In the genomic region with DNA sequence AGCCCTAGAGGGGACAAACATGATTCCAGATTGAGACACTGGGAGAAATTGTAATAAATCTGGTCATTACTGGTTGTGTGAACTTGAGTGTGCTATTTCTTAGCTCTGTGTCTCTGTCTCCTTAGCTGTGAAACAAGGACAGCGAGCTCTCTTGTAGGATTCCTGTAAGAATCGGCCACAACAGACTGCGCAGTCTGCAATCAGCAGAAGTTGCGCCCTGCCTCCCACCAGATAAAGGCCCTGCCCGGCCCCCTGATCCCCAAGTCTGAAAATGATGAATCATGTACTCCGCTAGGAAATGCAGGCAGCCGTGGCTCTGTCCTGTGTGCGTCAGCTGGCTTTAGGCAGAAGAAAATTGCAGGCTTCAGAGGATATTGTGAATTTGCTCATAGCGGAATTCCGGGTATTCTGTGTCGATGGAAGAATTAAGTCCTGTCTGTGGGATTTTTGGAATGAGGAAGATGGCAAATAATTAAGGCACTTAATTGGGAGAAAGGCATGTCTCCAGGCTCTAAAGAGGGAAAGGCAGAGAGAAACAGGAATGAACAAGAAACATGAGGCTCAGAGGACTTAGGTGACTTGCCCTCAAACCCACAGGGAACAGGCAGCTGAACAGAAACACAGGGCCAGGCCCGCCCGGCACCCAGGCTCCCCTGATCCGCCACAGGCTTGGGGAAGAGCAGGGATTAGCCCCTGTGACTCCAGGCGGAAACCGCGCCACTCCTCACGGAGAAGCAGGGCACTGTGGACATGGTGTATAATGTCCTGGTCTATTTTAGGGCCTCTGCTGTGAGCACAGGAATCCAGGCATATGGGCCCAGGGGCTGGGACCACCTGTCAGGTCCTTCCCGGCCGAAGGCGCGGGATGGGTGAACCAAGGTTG, we compare ENCODE assay signal across 1 cellular context.
TF ChIP-seq lines count a peak whose summit lies in the region.

No MANE protein-coding gene starts in this region.

TF ChIP-seq in K562, 482 proteins besides CTCF, POLR2A, EP300 and RAD21 (continued from another document and continues in another):
- TF ChIP-seq, protein P1, sequence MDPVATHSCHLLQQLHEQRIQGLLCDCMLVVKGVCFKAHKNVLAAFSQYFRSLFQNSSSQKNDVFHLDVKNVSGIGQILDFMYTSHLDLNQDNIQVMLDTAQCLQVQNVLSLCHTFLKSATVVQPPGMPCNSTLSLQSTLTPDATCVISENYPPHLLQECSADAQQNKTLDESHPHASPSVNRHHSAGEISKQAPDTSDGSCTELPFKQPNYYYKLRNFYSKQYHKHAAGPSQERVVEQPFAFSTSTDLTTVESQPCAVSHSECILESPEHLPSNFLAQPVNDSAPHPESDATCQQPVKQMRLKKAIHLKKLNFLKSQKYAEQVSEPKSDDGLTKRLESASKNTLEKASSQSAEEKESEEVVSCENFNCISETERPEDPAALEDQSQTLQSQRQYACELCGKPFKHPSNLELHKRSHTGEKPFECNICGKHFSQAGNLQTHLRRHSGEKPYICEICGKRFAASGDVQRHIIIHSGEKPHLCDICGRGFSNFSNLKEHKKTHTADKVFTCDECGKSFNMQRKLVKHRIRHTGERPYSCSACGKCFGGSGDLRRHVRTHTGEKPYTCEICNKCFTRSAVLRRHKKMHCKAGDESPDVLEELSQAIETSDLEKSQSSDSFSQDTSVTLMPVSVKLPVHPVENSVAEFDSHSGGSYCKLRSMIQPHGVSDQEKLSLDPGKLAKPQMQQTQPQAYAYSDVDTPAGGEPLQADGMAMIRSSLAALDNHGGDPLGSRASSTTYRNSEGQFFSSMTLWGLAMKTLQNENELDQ (CRISPR knock-in tag; IDR thresholded peaks at IDR 0.05; ENCODE audit: borderline replicate concordance): no peak
- no peak for TF ChIP-seq ZNF146 (CRISPR knock-in tag; IDR thresholded peaks at IDR 0.05; ENCODE audit: unreplicated experiment)
- TF ChIP-seq, protein P2, sequence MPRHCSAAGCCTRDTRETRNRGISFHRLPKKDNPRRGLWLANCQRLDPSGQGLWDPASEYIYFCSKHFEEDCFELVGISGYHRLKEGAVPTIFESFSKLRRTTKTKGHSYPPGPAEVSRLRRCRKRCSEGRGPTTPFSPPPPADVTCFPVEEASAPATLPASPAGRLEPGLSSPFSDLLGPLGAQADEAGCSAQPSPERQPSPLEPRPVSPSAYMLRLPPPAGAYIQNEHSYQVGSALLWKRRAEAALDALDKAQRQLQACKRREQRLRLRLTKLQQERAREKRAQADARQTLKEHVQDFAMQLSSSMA (CRISPR knock-in tag; IDR thresholded peaks at IDR 0.05): no peak
- no peak for TF ChIP-seq ZNF507 (tag; conservative IDR thresholded peaks at IDR 0.05)
- TF ChIP-seq TBP (optimal IDR thresholded peaks at IDR 0.05; ENCODE audit: low read depth, low read length): peak; percentile 37
- TF ChIP-seq, protein P3, sequence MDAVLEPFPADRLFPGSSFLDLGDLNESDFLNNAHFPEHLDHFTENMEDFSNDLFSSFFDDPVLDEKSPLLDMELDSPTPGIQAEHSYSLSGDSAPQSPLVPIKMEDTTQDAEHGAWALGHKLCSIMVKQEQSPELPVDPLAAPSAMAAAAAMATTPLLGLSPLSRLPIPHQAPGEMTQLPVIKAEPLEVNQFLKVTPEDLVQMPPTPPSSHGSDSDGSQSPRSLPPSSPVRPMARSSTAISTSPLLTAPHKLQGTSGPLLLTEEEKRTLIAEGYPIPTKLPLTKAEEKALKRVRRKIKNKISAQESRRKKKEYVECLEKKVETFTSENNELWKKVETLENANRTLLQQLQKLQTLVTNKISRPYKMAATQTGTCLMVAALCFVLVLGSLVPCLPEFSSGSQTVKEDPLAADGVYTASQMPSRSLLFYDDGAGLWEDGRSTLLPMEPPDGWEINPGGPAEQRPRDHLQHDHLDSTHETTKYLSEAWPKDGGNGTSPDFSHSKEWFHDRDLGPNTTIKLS (IDR thresholded peaks at IDR 0.05; ENCODE audit: borderline replicate concordance, low read depth): no peak
- TF ChIP-seq, protein P4, sequence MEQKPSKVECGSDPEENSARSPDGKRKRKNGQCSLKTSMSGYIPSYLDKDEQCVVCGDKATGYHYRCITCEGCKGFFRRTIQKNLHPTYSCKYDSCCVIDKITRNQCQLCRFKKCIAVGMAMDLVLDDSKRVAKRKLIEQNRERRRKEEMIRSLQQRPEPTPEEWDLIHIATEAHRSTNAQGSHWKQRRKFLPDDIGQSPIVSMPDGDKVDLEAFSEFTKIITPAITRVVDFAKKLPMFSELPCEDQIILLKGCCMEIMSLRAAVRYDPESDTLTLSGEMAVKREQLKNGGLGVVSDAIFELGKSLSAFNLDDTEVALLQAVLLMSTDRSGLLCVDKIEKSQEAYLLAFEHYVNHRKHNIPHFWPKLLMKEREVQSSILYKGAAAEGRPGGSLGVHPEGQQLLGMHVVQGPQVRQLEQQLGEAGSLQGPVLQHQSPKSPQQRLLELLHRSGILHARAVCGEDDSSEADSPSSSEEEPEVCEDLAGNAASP (IDR thresholded peaks at IDR 0.05): no peak
- TF ChIP-seq TEAD2 (tag; IDR thresholded peaks at IDR 0.05): no peak
- TF ChIP-seq STAT5A (IDR thresholded peaks at IDR 0.05; ENCODE audit: borderline replicate concordance, low read length): peak; percentile 41; the same call in 1 of the 2 replicates
- no peak for TF ChIP-seq YBX1 (IDR thresholded peaks at IDR 0.05)
- no peak for TF ChIP-seq ZNF124 (CRISPR knock-in tag; IDR thresholded peaks at IDR 0.05)
- TF ChIP-seq NEUROD1 (IDR thresholded peaks at IDR 0.05; ENCODE audit: borderline replicate concordance, low read depth, low read length, partially characterized antibody): peak; percentile 46
- TF ChIP-seq, protein P5, sequence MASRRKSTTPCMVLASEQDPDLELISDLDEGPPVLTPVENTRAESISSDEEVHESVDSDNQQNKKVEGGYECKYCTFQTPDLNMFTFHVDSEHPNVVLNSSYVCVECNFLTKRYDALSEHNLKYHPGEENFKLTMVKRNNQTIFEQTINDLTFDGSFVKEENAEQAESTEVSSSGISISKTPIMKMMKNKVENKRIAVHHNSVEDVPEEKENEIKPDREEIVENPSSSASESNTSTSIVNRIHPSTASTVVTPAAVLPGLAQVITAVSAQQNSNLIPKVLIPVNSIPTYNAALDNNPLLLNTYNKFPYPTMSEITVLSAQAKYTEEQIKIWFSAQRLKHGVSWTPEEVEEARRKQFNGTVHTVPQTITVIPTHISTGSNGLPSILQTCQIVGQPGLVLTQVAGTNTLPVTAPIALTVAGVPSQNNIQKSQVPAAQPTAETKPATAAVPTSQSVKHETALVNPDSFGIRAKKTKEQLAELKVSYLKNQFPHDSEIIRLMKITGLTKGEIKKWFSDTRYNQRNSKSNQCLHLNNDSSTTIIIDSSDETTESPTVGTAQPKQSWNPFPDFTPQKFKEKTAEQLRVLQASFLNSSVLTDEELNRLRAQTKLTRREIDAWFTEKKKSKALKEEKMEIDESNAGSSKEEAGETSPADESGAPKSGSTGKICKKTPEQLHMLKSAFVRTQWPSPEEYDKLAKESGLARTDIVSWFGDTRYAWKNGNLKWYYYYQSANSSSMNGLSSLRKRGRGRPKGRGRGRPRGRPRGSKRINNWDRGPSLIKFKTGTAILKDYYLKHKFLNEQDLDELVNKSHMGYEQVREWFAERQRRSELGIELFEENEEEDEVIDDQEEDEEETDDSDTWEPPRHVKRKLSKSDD (conservative IDR thresholded peaks at IDR 0.05; ENCODE audit: low read length): no peak
- TF ChIP-seq, protein P6, sequence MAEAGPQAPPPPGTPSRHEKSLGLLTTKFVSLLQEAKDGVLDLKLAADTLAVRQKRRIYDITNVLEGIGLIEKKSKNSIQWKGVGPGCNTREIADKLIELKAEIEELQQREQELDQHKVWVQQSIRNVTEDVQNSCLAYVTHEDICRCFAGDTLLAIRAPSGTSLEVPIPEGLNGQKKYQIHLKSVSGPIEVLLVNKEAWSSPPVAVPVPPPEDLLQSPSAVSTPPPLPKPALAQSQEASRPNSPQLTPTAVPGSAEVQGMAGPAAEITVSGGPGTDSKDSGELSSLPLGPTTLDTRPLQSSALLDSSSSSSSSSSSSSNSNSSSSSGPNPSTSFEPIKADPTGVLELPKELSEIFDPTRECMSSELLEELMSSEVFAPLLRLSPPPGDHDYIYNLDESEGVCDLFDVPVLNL (CRISPR knock-in tag; IDR thresholded peaks at IDR 0.05; ENCODE audit: low read depth): no peak
- peak; percentile 85 for TF ChIP-seq LEF1 (IDR thresholded peaks at IDR 0.05)
- no peak for TF ChIP-seq HNRNPH1 (optimal IDR thresholded peaks at IDR 0.05; ENCODE audit: low read depth, low read length)
- no peak for TF ChIP-seq CBX8 (IDR thresholded peaks at IDR 0.05; ENCODE audit: borderline replicate concordance, extremely low read depth, low read depth, low read length, poor library complexity, severe bottlenecking)
- no peak for TF ChIP-seq MTF1 (CRISPR knock-in tag; IDR thresholded peaks at IDR 0.05; ENCODE audit: borderline replicate concordance)
- TF ChIP-seq BACH1 (tag; IDR thresholded peaks at IDR 0.05): peak; percentile 76; the same call in 1 of the 2 replicates
- peak; percentile 26; the same call in 1 of the 2 replicates for TF ChIP-seq GATAD2B (IDR thresholded peaks at IDR 0.05; ENCODE audit: borderline replicate concordance)
- no peak for TF ChIP-seq ZKSCAN8 (CRISPR knock-in tag; IDR thresholded peaks at IDR 0.05)
- TF ChIP-seq, protein P7, sequence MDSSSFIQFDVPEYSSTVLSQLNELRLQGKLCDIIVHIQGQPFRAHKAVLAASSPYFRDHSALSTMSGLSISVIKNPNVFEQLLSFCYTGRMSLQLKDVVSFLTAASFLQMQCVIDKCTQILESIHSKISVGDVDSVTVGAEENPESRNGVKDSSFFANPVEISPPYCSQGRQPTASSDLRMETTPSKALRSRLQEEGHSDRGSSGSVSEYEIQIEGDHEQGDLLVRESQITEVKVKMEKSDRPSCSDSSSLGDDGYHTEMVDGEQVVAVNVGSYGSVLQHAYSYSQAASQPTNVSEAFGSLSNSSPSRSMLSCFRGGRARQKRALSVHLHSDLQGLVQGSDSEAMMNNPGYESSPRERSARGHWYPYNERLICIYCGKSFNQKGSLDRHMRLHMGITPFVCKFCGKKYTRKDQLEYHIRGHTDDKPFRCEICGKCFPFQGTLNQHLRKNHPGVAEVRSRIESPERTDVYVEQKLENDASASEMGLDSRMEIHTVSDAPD (CRISPR knock-in tag; IDR thresholded peaks at IDR 0.05): no peak
- TF ChIP-seq ZNF175 (CRISPR knock-in tag; IDR thresholded peaks at IDR 0.05; ENCODE audit: low read depth): peak; percentile 62; the same call in 1 of the 2 replicates
- no peak for TF ChIP-seq MECOM (CRISPR knock-in tag; IDR thresholded peaks at IDR 0.05)
- peak; percentile 89 for TF ChIP-seq MAFG (tag; conservative IDR thresholded peaks at IDR 0.05)
- TF ChIP-seq, protein P8, sequence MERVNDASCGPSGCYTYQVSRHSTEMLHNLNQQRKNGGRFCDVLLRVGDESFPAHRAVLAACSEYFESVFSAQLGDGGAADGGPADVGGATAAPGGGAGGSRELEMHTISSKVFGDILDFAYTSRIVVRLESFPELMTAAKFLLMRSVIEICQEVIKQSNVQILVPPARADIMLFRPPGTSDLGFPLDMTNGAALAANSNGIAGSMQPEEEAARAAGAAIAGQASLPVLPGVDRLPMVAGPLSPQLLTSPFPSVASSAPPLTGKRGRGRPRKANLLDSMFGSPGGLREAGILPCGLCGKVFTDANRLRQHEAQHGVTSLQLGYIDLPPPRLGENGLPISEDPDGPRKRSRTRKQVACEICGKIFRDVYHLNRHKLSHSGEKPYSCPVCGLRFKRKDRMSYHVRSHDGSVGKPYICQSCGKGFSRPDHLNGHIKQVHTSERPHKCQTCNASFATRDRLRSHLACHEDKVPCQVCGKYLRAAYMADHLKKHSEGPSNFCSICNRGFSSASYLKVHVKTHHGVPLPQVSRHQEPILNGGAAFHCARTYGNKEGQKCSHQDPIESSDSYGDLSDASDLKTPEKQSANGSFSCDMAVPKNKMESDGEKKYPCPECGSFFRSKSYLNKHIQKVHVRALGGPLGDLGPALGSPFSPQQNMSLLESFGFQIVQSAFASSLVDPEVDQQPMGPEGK (CRISPR knock-in tag; IDR thresholded peaks at IDR 0.05; ENCODE audit: borderline replicate concordance): no peak
- no peak for TF ChIP-seq U2AF2 (optimal IDR thresholded peaks at IDR 0.05; ENCODE audit: low read depth, low read length)
- no peak for TF ChIP-seq ZNF77 (CRISPR knock-in tag; IDR thresholded peaks at IDR 0.05)
- TF ChIP-seq ZNF436 (CRISPR knock-in tag; IDR thresholded peaks at IDR 0.05): no peak
- no peak for TF ChIP-seq MYBL2 (IDR thresholded peaks at IDR 0.05; ENCODE audit: low read depth)
- no peak for TF ChIP-seq MYBL2 (CRISPR knock-in tag; IDR thresholded peaks at IDR 0.05; ENCODE audit: borderline replicate concordance)
- no peak for TF ChIP-seq XRCC3 (IDR thresholded peaks at IDR 0.05)
- TF ChIP-seq SIN3B (IDR thresholded peaks at IDR 0.05; ENCODE audit: low read depth): no peak
- TF ChIP-seq, protein P9, sequence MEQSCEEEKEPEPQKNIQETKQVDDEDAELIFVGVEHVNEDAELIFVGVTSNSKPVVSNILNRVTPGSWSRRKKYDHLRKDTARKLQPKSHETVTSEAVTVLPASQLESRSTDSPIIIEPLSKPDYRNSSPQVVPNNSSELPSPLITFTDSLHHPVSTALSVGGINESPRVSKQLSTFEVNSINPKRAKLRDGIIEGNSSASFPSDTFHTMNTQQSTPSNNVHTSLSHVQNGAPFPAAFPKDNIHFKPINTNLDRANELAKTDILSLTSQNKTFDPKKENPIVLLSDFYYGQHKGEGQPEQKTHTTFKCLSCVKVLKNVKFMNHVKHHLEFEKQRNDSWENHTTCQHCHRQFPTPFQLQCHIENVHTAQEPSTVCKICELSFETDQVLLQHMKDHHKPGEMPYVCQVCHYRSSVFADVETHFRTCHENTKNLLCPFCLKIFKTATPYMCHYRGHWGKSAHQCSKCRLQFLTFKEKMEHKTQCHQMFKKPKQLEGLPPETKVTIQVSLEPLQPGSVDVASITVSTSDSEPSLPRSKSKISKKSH (CRISPR knock-in tag; IDR thresholded peaks at IDR 0.05): no peak
- TF ChIP-seq HMG20A (CRISPR knock-in tag; conservative IDR thresholded peaks at IDR 0.05): no peak
- TF ChIP-seq NFIX (CRISPR knock-in tag; IDR thresholded peaks at IDR 0.05; ENCODE audit: low read depth): no peak
- 0 out of 2 replicates have a peak, but pooled peaks have one; percentile 49 for TF ChIP-seq SUPT5H (IDR thresholded peaks at IDR 0.05)
- TF ChIP-seq ZNF384 (IDR thresholded peaks at IDR 0.05; ENCODE audit: low read depth, low read length): no peak
- TF ChIP-seq, protein P10, sequence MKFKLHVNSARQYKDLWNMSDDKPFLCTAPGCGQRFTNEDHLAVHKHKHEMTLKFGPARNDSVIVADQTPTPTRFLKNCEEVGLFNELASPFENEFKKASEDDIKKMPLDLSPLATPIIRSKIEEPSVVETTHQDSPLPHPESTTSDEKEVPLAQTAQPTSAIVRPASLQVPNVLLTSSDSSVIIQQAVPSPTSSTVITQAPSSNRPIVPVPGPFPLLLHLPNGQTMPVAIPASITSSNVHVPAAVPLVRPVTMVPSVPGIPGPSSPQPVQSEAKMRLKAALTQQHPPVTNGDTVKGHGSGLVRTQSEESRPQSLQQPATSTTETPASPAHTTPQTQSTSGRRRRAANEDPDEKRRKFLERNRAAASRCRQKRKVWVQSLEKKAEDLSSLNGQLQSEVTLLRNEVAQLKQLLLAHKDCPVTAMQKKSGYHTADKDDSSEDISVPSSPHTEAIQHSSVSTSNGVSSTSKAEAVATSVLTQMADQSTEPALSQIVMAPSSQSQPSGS (CRISPR knock-in tag; IDR thresholded peaks at IDR 0.05): no peak
